In genomic region chr17:76937238-76937637, GRCh38 we compare ENCODE assay signal across 1 cellular context.
TF ChIP-seq lines count a peak whose summit lies in the region.

No MANE protein-coding gene starts in this region.

TF ChIP-seq in HepG2, 621 proteins besides CTCF, POLR2A, EP300 and RAD21 (continued from another document):
- TF ChIP-seq NFAT5 (CRISPR knock-in tag; IDR thresholded peaks at IDR 0.05): no peak
- no peak for TF ChIP-seq HNF4G (IDR thresholded peaks at IDR 0.05; ENCODE audit: borderline replicate concordance, low read depth, low read length)
- TF ChIP-seq HNF4G (CRISPR knock-in tag; IDR thresholded peaks at IDR 0.05; ENCODE audit: borderline replicate concordance, low read depth): no peak
- TF ChIP-seq HHEX (CRISPR knock-in tag; IDR thresholded peaks at IDR 0.05): no peak
- no peak for TF ChIP-seq STAT6 (CRISPR knock-in tag; IDR thresholded peaks at IDR 0.05; ENCODE audit: borderline replicate concordance)
- no peak for TF ChIP-seq KLF15 (CRISPR knock-in tag; IDR thresholded peaks at IDR 0.05; ENCODE audit: borderline replicate concordance)
- 0 out of 2 replicates have a peak, but pooled peaks have one; percentile 12 for TF ChIP-seq ATF7 (IDR thresholded peaks at IDR 0.05)
- TF ChIP-seq ATF7 (CRISPR knock-in tag; IDR thresholded peaks at IDR 0.05): no peak
- no peak for TF ChIP-seq ZNF17 (CRISPR knock-in tag; IDR thresholded peaks at IDR 0.05)
- 0 out of 2 replicates have a peak, but pooled peaks have one; percentile 14 for TF ChIP-seq PLRG1 (conservative IDR thresholded peaks at IDR 0.05)
- TF ChIP-seq AKAP8 (CRISPR knock-in tag; IDR thresholded peaks at IDR 0.05): no peak
- TF ChIP-seq ZNF282 (IDR thresholded peaks at IDR 0.05; ENCODE audit: partially characterized antibody): peak; percentile 41
- no peak for TF ChIP-seq MIER3 (CRISPR knock-in tag; IDR thresholded peaks at IDR 0.05; ENCODE audit: borderline replicate concordance)
- TF ChIP-seq HINFP (CRISPR knock-in tag; IDR thresholded peaks at IDR 0.05; ENCODE audit: low read depth): no peak
- no peak for TF ChIP-seq ZNF513 (CRISPR knock-in tag; conservative IDR thresholded peaks at IDR 0.05)
- no peak for TF ChIP-seq ZNF768 (CRISPR knock-in tag; IDR thresholded peaks at IDR 0.05)
- peak; percentile 36; the same call in 1 of the 2 replicates for TF ChIP-seq FOXA1 (IDR thresholded peaks at IDR 0.05)
- TF ChIP-seq FOXA1 (CRISPR knock-in tag; IDR thresholded peaks at IDR 0.05): no peak
